In genomic region chr7:129389829-129390228, GRCh38 we compare ENCODE assay signal across 17 cellular contexts. TPM values are rescaled to one million over a fixed set of nuclear protein-coding genes. Genes with fewer than 3 reads are reported as not detected.
A peak's percentile ranks its signal among the peaks of the same experiment; 100 is the strongest.
DNase-seq lines count a peak whose midpoint lies in the region; ATAC-seq and TF ChIP-seq lines count a peak whose summit lies in the region.
"Had no signal": no experiment of that assay in that cellular context is flagged by ENCODE, and none has a peak within 500 bp of the region (broad histone marks: within the 10 kb centered on the region; RNA-seq: fewer than 3 reads in every experiment).

No MANE protein-coding gene starts in this region.

- DNase-seq in H9 (no peak), glutamatergic neuron (no peak), type B pancreatic cell (ENCODE audit: extremely low spot score, unreplicated experiment) (no peak)
- DNase-seq: ACHN; AML-193; CD4-positive, CD25-positive, alpha-beta regulatory T cell; DMS153; GF-D8; NCI-H1694 treated with DMSO at 0.1 percent for 48 hours; NCI-H510A; NCI-H774; PC-9; T-helper 1 cell had no signal

- H4K5ac ChIP-seq in H9 (ENCODE audit: insufficient read length, low read depth, low read length) = no peak overlapping the region

- H3K9me3 Mint-ChIP-seq in H9 = no peaks in the 10 kb centered on the region
- H3K9me3 Mint-ChIP-seq in glutamatergic neuron (ENCODE audit: unreplicated experiment) = no peaks in the 10 kb centered on the region
- no peaks in the 10 kb centered on the region for H3K9me3 Mint-ChIP-seq in type B pancreatic cell
- H3K9me3 Mint-ChIP-seq: CD4-positive, CD25-positive, alpha-beta regulatory T cell had no signal

- H3K4me1 Mint-ChIP-seq in H9 (peaks cover 24 to 35% of the 10 kb centered on the region in 2 experiments), glutamatergic neuron (ENCODE audit: low read depth, unreplicated experiment) (peaks cover 2% of the 10 kb centered on the region), type B pancreatic cell (ENCODE audit: unreplicated experiment) (peaks cover 3% of the 10 kb centered on the region)

- no peaks in the 10 kb centered on the region for H3K4me1 ChIP-seq in H9 (ENCODE audit: insufficient read depth, low read length)
- no peaks in the 10 kb centered on the region for H3K4me1 ChIP-seq in OCI-LY1 (ENCODE audit: insufficient read depth, low read length, severe bottlenecking)

- no peak overlapping the region for H3K23ac ChIP-seq in H9 (ENCODE audit: insufficient read length, low read depth, low read length)

- H3K4me3 Mint-ChIP-seq in H9 (no peak overlapping the region), glutamatergic neuron (ENCODE audit: unreplicated experiment) (no peak overlapping the region), type B pancreatic cell (no peak overlapping the region)
- H3K4me3 Mint-ChIP-seq: CD4-positive, CD25-positive, alpha-beta regulatory T cell had no signal

- no peak overlapping the region for H2AK5ac ChIP-seq in H9 (ENCODE audit: insufficient read length, low read length)

- H4K91ac ChIP-seq in H9 (ENCODE audit: insufficient read length, low read depth, low read length) = no peak overlapping the region

- TF ChIP-seq CTCF in H9 (conservative IDR thresholded peaks at IDR 0.05) (0 out of 3 replicates have a peak, but pooled peaks have one; percentile 24), OCI-LY1 (IDR thresholded peaks at IDR 0.05; ENCODE audit: low read length) (peak; percentile 41; the same call in 1 of the 2 replicates), glutamatergic neuron (IDR thresholded peaks at IDR 0.05; ENCODE audit: partially characterized antibody, unreplicated experiment) (peak; percentile 21), type B pancreatic cell (conservative IDR thresholded peaks at IDR 0.05) (peak; percentile 51)

- H3K4me3 ChIP-seq in OCI-LY1 (ENCODE audit: low read depth, low read length, poor library complexity, severe bottlenecking) = no peak overlapping the region
- H3K4me3 ChIP-seq: PC-9 had no signal

- no peaks in the 10 kb centered on the region for H3K9me3 ChIP-seq in H9 (ENCODE audit: control insufficient read depth, low read depth, low read length)
- H3K9me3 ChIP-seq in OCI-LY1 (ENCODE audit: low read length) = no peaks in the 10 kb centered on the region

- no peak overlapping the region for H2BK15ac ChIP-seq in H9 (ENCODE audit: low read depth, low read length)

- no peaks in the 10 kb centered on the region for H3K79me2 ChIP-seq in H9 (ENCODE audit: insufficient read depth, low read length)
- H3K79me2 ChIP-seq in OCI-LY1 (ENCODE audit: insufficient read depth, low read length) = no peaks in the 10 kb centered on the region

- H3K79me1 ChIP-seq in H9 (ENCODE audit: insufficient read depth, low read depth, low read length, poor library complexity, severe bottlenecking) = no peaks in the 10 kb centered on the region

- ATAC-seq in HG02678 (IDR thresholded peaks at IDR 0.05; ENCODE audit: unreplicated experiment) (no peak), GM19397 (IDR thresholded peaks at IDR 0.05; ENCODE audit: unreplicated experiment) (no peak), HG02885 (IDR thresholded peaks at IDR 0.05; ENCODE audit: poor library complexity, unreplicated experiment) (no peak)

- no peak overlapping the region for H3K9ac ChIP-seq in H9 (ENCODE audit: extremely low read depth, insufficient read length, low read length)
- no peak overlapping the region for H3K9ac ChIP-seq in OCI-LY1 (ENCODE audit: low read length)

- H4K8ac ChIP-seq in H9 (replicated peaks; ENCODE audit: insufficient read length, low read depth, low read length) = no peak overlapping the region

- H3K36me3 Mint-ChIP-seq in H9 (ENCODE audit: insufficient read depth in 1 of 3, low read depth in 3 of 3) (peaks cover 0 to 3% (median 0%) of the 10 kb centered on the region in 3 experiments; a peak in 1 of 7 replicates), glutamatergic neuron (ENCODE audit: unreplicated experiment) (no peaks in the 10 kb centered on the region), type B pancreatic cell (no peaks in the 10 kb centered on the region)

- no peak overlapping the region for H3T11ph ChIP-seq in H9 (ENCODE audit: low read length)

- H3K4me2 ChIP-seq in H9 (ENCODE audit: insufficient read depth, insufficient read length, low read length) (no peak overlapping the region), OCI-LY1 (ENCODE audit: low read length) (no peak overlapping the region)
- H3K4me2 ChIP-seq: PC-9 had no signal

- H2BK120ac ChIP-seq in H9 (ENCODE audit: low read depth, low read length, poor library complexity, severe bottlenecking) = no peak overlapping the region

- H2BK20ac ChIP-seq in H9 (ENCODE audit: low read depth, low read length, poor library complexity, severe bottlenecking) = no peak overlapping the region

- no peak overlapping the region for H3K4ac ChIP-seq in H9 (ENCODE audit: low read depth, low read length)

- H2BK5ac ChIP-seq in H9 (ENCODE audit: insufficient read length, low read length) = no peak overlapping the region

- no peaks in the 10 kb centered on the region for H3K23me2 ChIP-seq in H9 (ENCODE audit: insufficient read length, low read depth, low read length, poor library complexity, severe bottlenecking)

- H3K9me2 ChIP-seq in OCI-LY1 (ENCODE audit: low read depth, low read length) = no peaks in the 10 kb centered on the region

- H3K27me3 ChIP-seq in H9 (ENCODE audit: insufficient read depth, low read length) = no peaks in the 10 kb centered on the region
- H3K27me3 ChIP-seq in OCI-LY1 (ENCODE audit: insufficient read depth, low read length) = no peaks in the 10 kb centered on the region

- H3K14ac ChIP-seq in H9 (ENCODE audit: insufficient read depth, low read length) = no peak overlapping the region

- no peak overlapping the region for H2AFZ ChIP-seq in H9 (ENCODE audit: low read length)
- no peak overlapping the region for H2AFZ ChIP-seq in OCI-LY1 (ENCODE audit: low read length)
- H2AFZ ChIP-seq: PC-9 had no signal

- H4K20me1 ChIP-seq in H9 (ENCODE audit: control insufficient read depth, insufficient read depth, insufficient read length) (no peaks in the 10 kb centered on the region), OCI-LY1 (ENCODE audit: insufficient read depth, low read length) (no peaks in the 10 kb centered on the region)

- H3K56ac ChIP-seq in H9 (ENCODE audit: insufficient read length, low read depth, low read length) = no peak overlapping the region

- H3K27me3 Mint-ChIP-seq in H9 (ENCODE audit: low read depth) = no peaks in the 10 kb centered on the region
- H3K27me3 Mint-ChIP-seq in glutamatergic neuron (ENCODE audit: unreplicated experiment) = no peaks in the 10 kb centered on the region
- no peaks in the 10 kb centered on the region for H3K27me3 Mint-ChIP-seq in type B pancreatic cell
- H3K27me3 Mint-ChIP-seq: CD4-positive, CD25-positive, alpha-beta regulatory T cell had no signal

- H3K27ac Mint-ChIP-seq in H9 (no peak overlapping the region), glutamatergic neuron (ENCODE audit: unreplicated experiment) (no peak overlapping the region), type B pancreatic cell (no peak overlapping the region)
- H3K27ac Mint-ChIP-seq: CD4-positive, CD25-positive, alpha-beta regulatory T cell had no signal

- no CpG with 5 or more reads among the region's 1 CpG for WGBS in H9 (ENCODE audit: extremely low coverage, insufficient read length, low lambda C conversion rate)

- H3K27ac ChIP-seq in H9 (ENCODE audit: insufficient read length, low read depth, low read length) (no peak overlapping the region), OCI-LY1 (ENCODE audit: low read depth, low read length, poor library complexity, severe bottlenecking) (no peak overlapping the region)
- H3K27ac ChIP-seq: PC-9 had no signal

- no peaks in the 10 kb centered on the region for H3F3A ChIP-seq in OCI-LY1 (ENCODE audit: insufficient read depth, low read length)

- no peaks in the 10 kb centered on the region for H3K36me3 ChIP-seq in OCI-LY1 (ENCODE audit: insufficient read depth, low read length)

- H2BK12ac ChIP-seq in H9 (ENCODE audit: insufficient read length, low read depth, low read length) = no peak overlapping the region

- no peak overlapping the region for H3K18ac ChIP-seq in H9 (ENCODE audit: insufficient read length, low read depth, low read length)

RNA-seq across cellular contexts. Expression of gene STRIP2, which starts 44.4 kb away (rescaled TPM):
- total RNA-seq in H9 (2021) = 8.1 and 9.9 TPM in 2 replicates
- 3.3 TPM for total RNA-seq in glutamatergic neuron (ENCODE audit: unreplicated experiment)
- 1.00 and 8.7 TPM in 2 replicates for total RNA-seq in type B pancreatic cell (ENCODE audit: low replicate concordance)
